In genomic region chr17:72479113-72479512, GRCh38 we compare ENCODE assay signal across 1 cellular context.
TF ChIP-seq lines count a peak whose summit lies in the region.

No MANE protein-coding gene starts in this region.

TF ChIP-seq in SK-N-SH treated with all-trans-retinoic acid at 6 μM for 48 hours, 23 proteins besides CTCF, POLR2A, EP300 and RAD21 (continued from another document):
- TF ChIP-seq ZNF565 (CRISPR knock-in tag; conservative IDR thresholded peaks at IDR 0.05; ENCODE audit: low read depth) (no peak), GLIS3 (CRISPR knock-in tag; IDR thresholded peaks at IDR 0.05) (no peak), OSR1 (CRISPR knock-in tag; IDR thresholded peaks at IDR 0.05) (no peak), CSDC2 (CRISPR knock-in tag; IDR thresholded peaks at IDR 0.05) (no peak), SNAI2 (CRISPR knock-in tag; IDR thresholded peaks at IDR 0.05) (no peak)
TF ChIP-seq in SK-N-SH treated with all-trans-retinoic acid at 6 μM for 48 hours: peak in this region for 0.
